In the genomic region with DNA sequence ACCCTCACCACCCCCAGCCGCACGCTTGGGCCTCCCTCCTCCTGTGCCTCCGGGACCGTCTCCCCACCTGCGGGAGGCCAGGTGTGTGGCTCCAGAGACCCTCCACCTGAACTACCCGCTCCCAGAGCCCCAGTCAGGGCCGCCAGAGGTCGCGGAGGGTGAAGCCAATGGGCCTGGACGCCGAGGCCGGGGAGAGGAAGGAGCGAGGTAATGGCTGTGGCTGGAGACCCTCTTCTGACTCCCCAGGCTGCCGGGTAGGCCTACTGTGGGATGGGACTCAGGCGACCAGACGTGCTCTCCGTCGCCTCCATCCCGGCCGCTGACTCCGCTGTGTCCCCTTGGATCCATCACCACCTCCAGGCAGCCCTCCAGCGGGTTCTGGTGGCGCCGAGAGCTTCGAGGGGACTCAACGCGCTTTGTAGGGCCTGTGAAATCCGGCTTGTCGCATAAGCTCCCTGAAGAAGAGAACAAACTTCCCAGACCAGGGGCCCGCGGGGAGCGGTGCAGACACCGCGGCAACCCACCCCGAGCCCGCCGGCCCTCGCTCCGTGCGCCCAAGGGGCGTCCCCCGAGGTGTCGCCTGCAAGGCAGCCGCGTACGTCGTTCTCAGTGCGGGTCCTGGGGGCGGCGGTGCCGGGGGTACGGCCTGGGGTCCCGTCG, we compare ENCODE assay signal across 14 cellular contexts. TPM values are rescaled to one million over a fixed set of nuclear protein-coding genes. Genes with fewer than 3 reads are reported as not detected.
DNase-seq lines count a peak whose midpoint lies in the region; ATAC-seq, FAIRE-seq and TF ChIP-seq lines count a peak whose summit lies in the region.
"Had no signal": no experiment of that assay in that cellular context is flagged by ENCODE, and none has a peak within 500 bp of the region (broad histone marks: within the 10 kb centered on the region; RNA-seq: fewer than 3 reads in every experiment).

No MANE protein-coding gene starts in this region.

- no peaks in the 10 kb centered on the region for H3K36me3 ChIP-seq in liver (ENCODE audit: control insufficient read depth in 4 of 4, insufficient read depth in 3 of 4, low read depth in 1 of 4, low read length in 3 of 4)
- H3K36me3 ChIP-seq in HepG2 (replicated peaks in 1 of 2; ENCODE audit: control insufficient read depth in 1 of 2, insufficient read depth in 2 of 2, low read length in 2 of 2): no peaks in the 10 kb centered on the region
- H3K36me3 ChIP-seq in colonic mucosa: no peaks in the 10 kb centered on the region
- H3K36me3 ChIP-seq: tibial nerve had no signal

- no peaks in the 10 kb centered on the region for H3K79me2 ChIP-seq in HepG2 (ENCODE audit: insufficient read depth, low read length)

- H3K9me3 ChIP-seq in liver (ENCODE audit: control insufficient read depth in 4 of 4, low read length in 3 of 4) (peaks cover 0 to 4% (median 1%) of the 10 kb centered on the region in 4 donors), HepG2 (ENCODE audit: low read length) (no peaks in the 10 kb centered on the region), colonic mucosa (no peaks in the 10 kb centered on the region)

- no peak overlapping the region for H3K27ac Mint-ChIP-seq in nephron
- H3K27ac Mint-ChIP-seq: activated naive CD8-positive, alpha-beta T cell treated with anti-CD3 and anti-CD28 coated beads for 36 hours had no signal

- H3K4me1 ChIP-seq in liver (ENCODE audit: control insufficient read depth in 4 of 4, insufficient read depth in 4 of 4, low read length in 3 of 4): peaks cover 4 to 23% (median 10%) of the 10 kb centered on the region in 4 donors
- no peaks in the 10 kb centered on the region for H3K4me1 ChIP-seq in HepG2 (ENCODE audit: insufficient read depth, low read length)
- H3K4me1 ChIP-seq in colonic mucosa: no peaks in the 10 kb centered on the region

- CTCF ChIA-PET in HepG2 (lab: Yijun Ruan, JAX; ENCODE audit: low intra/inter-chr PET ratio, low total read pairs): no interaction called here

- TF ChIP-seq RAD21 in liver (IDR thresholded peaks at IDR 0.05) (no peak), HepG2 (CRISPR knock-in tag; IDR thresholded peaks at IDR 0.05) (no peak)

- H3K4me1 Mint-ChIP-seq in nephron: no peaks in the 10 kb centered on the region
- H3K4me1 Mint-ChIP-seq: activated naive CD8-positive, alpha-beta T cell treated with anti-CD3 and anti-CD28 coated beads for 36 hours had no signal

- H3K4me2 ChIP-seq in HepG2 (ENCODE audit: low read depth, low read length): no peak overlapping the region

- no peak for TF ChIP-seq POLR2A in HepG2 (IDR thresholded peaks at IDR 0.05; ENCODE audit: insufficient read depth in 1 of 2, low read depth in 2 of 2, low read length in 2 of 2)

- H2AFZ ChIP-seq in HepG2 (ENCODE audit: low read length): no peak overlapping the region

- POLR2A ChIA-PET in HepG2 (lab: Yijun Ruan, JAX): no interaction called here

- H3K4me3 ChIP-seq in liver (ENCODE audit: low read depth in 1 of 3, low read length in 3 of 3): peak overlapping the region in 2 of 3 donors; percentile 55 to 76
- no peak overlapping the region for H3K4me3 ChIP-seq in HepG2 (replicated peaks in 1 of 3; ENCODE audit: insufficient read depth in 1 of 3, low read depth in 2 of 3, low read length in 3 of 3)
- peak overlapping the region; percentile 43 for H3K4me3 ChIP-seq in fibroblast of mammary gland (ENCODE audit: control insufficient read depth, low read depth, low read length)
- H3K4me3 ChIP-seq in colonic mucosa: no peak overlapping the region

- TF ChIP-seq CTCF in liver (IDR thresholded peaks at IDR 0.05; ENCODE audit: low read depth, low read length, missing input control): no peak
- TF ChIP-seq CTCF in HepG2 (CRISPR knock-in tag; IDR thresholded peaks at IDR 0.05): no peak
- TF ChIP-seq CTCF in fibroblast of mammary gland (conservative IDR thresholded peaks at IDR 0.05; ENCODE audit: control insufficient read depth, insufficient read depth, low read depth, low read length): no peak
- TF ChIP-seq CTCF in nephron (IDR thresholded peaks at IDR 0.05; ENCODE audit: unreplicated experiment in 3 of 3): no peak
- no peak for TF ChIP-seq CTCF in colonic mucosa (IDR thresholded peaks at IDR 0.05)

- no peak; the same call in 1 of the 3 replicates for ATAC-seq in HepG2

- in situ Hi-C loops in HepG2 (cut with HindIII; ENCODE audit: extremely low pct_ligation_motif_present, low pct_unique_long_range_greater_than_20kb): loop anchor here (25.0 kb wide), 1 partner anchor 527 kb away; no protein-coding TSS in a partner anchor

- no peaks in the 10 kb centered on the region for H3K36me3 Mint-ChIP-seq in nephron (ENCODE audit: low read depth)

- TF ChIP-seq EP300 in HepG2 (IDR thresholded peaks at IDR 0.05; ENCODE audit: low read depth in 2 of 2, low read length in 2 of 2): no peak
- TF ChIP-seq EP300 in HepG2 (CRISPR knock-in tag; IDR thresholded peaks at IDR 0.05; ENCODE audit: borderline replicate concordance): no peak

- H3K9me3 Mint-ChIP-seq in nephron: peaks cover 2% of the 10 kb centered on the region
- H3K9me3 Mint-ChIP-seq: activated naive CD8-positive, alpha-beta T cell treated with anti-CD3 and anti-CD28 coated beads for 36 hours had no signal

- peaks cover 99% of the 10 kb centered on the region for H3K27me3 Mint-ChIP-seq in nephron (ENCODE audit: low read depth)

- no peak for FAIRE-seq in HepG2 (lab: Jason Lieb, UNC)

- no peak overlapping the region for H3K27ac ChIP-seq in liver (ENCODE audit: low read depth in 1 of 2, low read length in 2 of 2)
- no peak overlapping the region for H3K27ac ChIP-seq in HepG2 (ENCODE audit: extremely low read length, insufficient read depth, low read length)
- H3K27ac ChIP-seq in colonic mucosa: no peak overlapping the region
- H3K27ac ChIP-seq: epithelial cell of prostate, tibial nerve had no signal

- no TSS peak for BruUV-seq in HepG2 (replicated peaks; lab: Mats Ljungman, UMichigan)

- H3K27me3 ChIP-seq in liver (ENCODE audit: control insufficient read depth in 4 of 4, insufficient read depth in 4 of 4, low read length in 3 of 4) (peaks cover 0 to 25% (median 13%) of the 10 kb centered on the region in 4 donors), HepG2 (ENCODE audit: control insufficient read depth in 1 of 2, insufficient read depth in 2 of 2, low read length in 2 of 2) (peaks cover 0 to 24% of the 10 kb centered on the region in 2 experiments; a peak in 4 of 5 replicates), colonic mucosa (peaks cover 55% of the 10 kb centered on the region)

- 8% methylated on average over 54 of the region's 54 CpGs for WGBS in liver
- 55% methylated on average over 21 of the region's 54 CpGs for WGBS in HepG2 (ENCODE audit: low lambda C conversion rate)

- H4K20me1 ChIP-seq in HepG2 (ENCODE audit: insufficient read depth, low read length): no peaks in the 10 kb centered on the region

- intact Hi-C loops in HepG2 (cut with micrococcal nuclease; ENCODE audit: unreplicated experiment): no loop called here
- intact Hi-C loops in colonic mucosa (cut with DNase I): no loop called here

- DNase-seq in HepG2 (ENCODE audit: low spot score): no peak
- DNase-seq in fibroblast of mammary gland (ENCODE audit: low read depth): no peak
- DNase-seq in EL: no peak
- DNase-seq in superior temporal gyrus (ENCODE audit: extremely low spot score): no peak
- no peak for DNase-seq in SKM-1 (lab: John Stamatoyannopoulos, UW; ENCODE audit: unreplicated experiment)
- no peak for DNase-seq in colonic mucosa
- DNase-seq: activated CD4-positive, alpha-beta T cell treated with anti-CD3 and anti-CD28 coated beads, Interleukin-2, amount 50 U/mL, for 1 hour; activated naive CD8-positive, alpha-beta T cell treated with anti-CD3 and anti-CD28 coated beads for 36 hours; AML-193; stimulated activated CD4-positive, alpha-beta T cell treated with anti-CD3 and anti-CD28 coated beads, Interleukin-2, amount 100 ng/mL, for 24 hours had no signal

- peak overlapping the region in 2 of 3 experiments; percentile 78 to 80 for H3K4me3 Mint-ChIP-seq in nephron
- H3K4me3 Mint-ChIP-seq: activated naive CD8-positive, alpha-beta T cell treated with anti-CD3 and anti-CD28 coated beads for 36 hours had no signal

- H3K9ac ChIP-seq in liver (ENCODE audit: low read depth in 1 of 2, low read length in 2 of 2) (no peak overlapping the region), HepG2 (ENCODE audit: insufficient read depth, low read depth, low read length) (no peak overlapping the region), colonic mucosa (ENCODE audit: low read depth in 2 of 2, low read length in 2 of 2) (no peak overlapping the region)

TF ChIP-seq in HepG2, 621 proteins besides CTCF, POLR2A, EP300 and RAD21 (continues in another document):
- TF ChIP-seq ZNF746 (CRISPR knock-in tag; IDR thresholded peaks at IDR 0.05): no peak
- TF ChIP-seq MZF1 (CRISPR knock-in tag; IDR thresholded peaks at IDR 0.05; ENCODE audit: borderline replicate concordance): no peak
- TF ChIP-seq ZNF839 (CRISPR knock-in tag; IDR thresholded peaks at IDR 0.05; ENCODE audit: borderline replicate concordance): no peak
- TF ChIP-seq ZNF251 (CRISPR knock-in tag; IDR thresholded peaks at IDR 0.05): no peak

RNA-seq across cellular contexts. Expression of a gene that starts 12.6 kb away (rescaled TPM):
- total RNA-seq in liver (not detected), HepG2 (2016; rRNA removed; fragmentation: Illumina TruSeq; extraction: Trizol) (not detected in 2 replicates), colonic mucosa (under 1 TPM in 1 of 2 donors, not detected in 1; 0.12 TPM)
- polyA plus RNA-seq in liver (not detected), HepG2 (2011; rRNA removed) (not detected in 2 replicates)
- not detected in 2 replicates for total RNA-seq in HepG2 (2016; cell fraction: cytosol; rRNA removed; fragmentation: Illumina TruSeq; extraction: Trizol; ENCODE audit: low read depth)
- total RNA-seq in HepG2 (2016; cell fraction: insoluble cytoplasmic fraction; rRNA removed; fragmentation: Illumina TruSeq; extraction: Trizol): not detected in 2 replicates
- total RNA-seq in HepG2 (2016; cell fraction: membrane; rRNA removed; fragmentation: Illumina TruSeq; extraction: Trizol): not detected in 2 replicates
- not detected in 2 replicates for total RNA-seq in HepG2 (2016; cell fraction: nucleus; rRNA removed; fragmentation: Illumina TruSeq; extraction: Trizol)
- polyA plus RNA-seq in HepG2 (2011; cell fraction: cytosol; rRNA removed): not detected in 2 replicates
- polyA plus RNA-seq in HepG2 (2011; cell fraction: nucleus; rRNA removed): not detected in 2 replicates
- not detected in 2 replicates for polyA plus RNA-seq in HepG2 (2012)
- not detected in 2 replicates for polyA plus RNA-seq in HepG2 (2016; cell fraction: cytosol; fragmentation: Illumina TruSeq; extraction: Trizol; ENCODE audit: low read depth)
- not detected in 2 replicates for polyA plus RNA-seq in HepG2 (2016; cell fraction: insoluble cytoplasmic fraction; fragmentation: Illumina TruSeq; extraction: Trizol; ENCODE audit: low read depth)
- polyA plus RNA-seq in HepG2 (2016; cell fraction: membrane; fragmentation: Illumina TruSeq; extraction: Trizol; ENCODE audit: low read depth): not detected in 2 replicates
- polyA plus RNA-seq in HepG2 (2016; cell fraction: nucleus; fragmentation: Illumina TruSeq; extraction: Trizol; ENCODE audit: insufficient read depth, low read depth): not detected in 2 replicates
- not detected in 2 replicates for polyA minus RNA-seq in HepG2 (2011; rRNA and poly(A)+ RNA removed; ENCODE audit: low replicate concordance)
- not detected in 2 replicates for polyA minus RNA-seq in HepG2 (2011; cell fraction: cytosol; rRNA and poly(A)+ RNA removed)
- polyA minus RNA-seq in HepG2 (2011; cell fraction: nucleus; rRNA and poly(A)+ RNA removed): not detected in 2 replicates
- total RNA-seq: activated naive CD8-positive, alpha-beta T cell treated with anti-CD3 and anti-CD28 coated beads for 36 hours; tibial nerve had no signal

Comparison
In these comparisons a context has a peak if more than half of its experiments do, and no peak if none do; other contexts are left out.
1. H3K4me3 ChIP-seq: peak in liver (2 of 3) and fibroblast of mammary gland (single experiment); none in HepG2 (0 of 3) and colonic mucosa (single experiment).